Comparison of ENCODE assay signal across 1 cellular context in genomic region chr10:89351402-89352038, GRCh38.
TF ChIP-seq lines count a peak whose summit lies in the region.

No MANE protein-coding gene starts in this region.

TF ChIP-seq in H1, 55 proteins besides CTCF, POLR2A, EP300 and RAD21 (continued from another document):
- TF ChIP-seq RNF2 (IDR thresholded peaks at IDR 0.05; ENCODE audit: borderline replicate concordance, low read depth, low read length, missing control alignments, poor library complexity, severe bottlenecking) (no peak), CHD7 (IDR thresholded peaks at IDR 0.05; ENCODE audit: insufficient replicate concordance, low read length) (no peak)
